ENCODE assay signal across 3 cellular contexts in the genomic region with DNA sequence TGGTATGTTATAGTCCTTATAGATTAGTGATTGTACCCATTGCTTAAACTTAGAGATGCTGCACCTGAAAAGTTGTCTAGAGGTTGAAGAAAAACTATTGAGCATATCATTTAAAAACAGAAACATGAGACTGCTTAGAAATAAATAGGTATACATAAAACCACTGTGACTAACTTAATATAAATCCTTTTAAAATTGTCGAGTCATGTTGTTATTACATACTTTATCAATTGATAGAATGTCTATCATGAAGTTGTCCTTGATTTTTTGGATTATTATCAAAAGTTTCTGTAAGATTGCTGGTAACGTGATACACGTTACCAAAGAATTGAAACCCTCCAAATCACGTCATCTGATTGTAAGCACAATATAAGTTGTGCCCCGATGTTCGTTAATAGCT.
TF ChIP-seq lines count a peak whose summit lies in the region.

No MANE protein-coding gene starts in this region.

TF ChIP-seq in A549, 52 proteins besides CTCF, POLR2A, EP300 and RAD21:
- peak; percentile 76 for TF ChIP-seq MAFK (IDR thresholded peaks at IDR 0.05; ENCODE audit: partially characterized antibody)
- TF ChIP-seq NFE2L2 (conservative IDR thresholded peaks at IDR 0.05; ENCODE audit: low read length): peak; percentile 43; the same call in 1 of the 2 replicates
- TF ChIP-seq MAZ (IDR thresholded peaks at IDR 0.05; ENCODE audit: borderline replicate concordance, low read depth, low read length): no peak

TF ChIP-seq in HCT116, 20 proteins besides CTCF, POLR2A, EP300 and RAD21:
- TF ChIP-seq SP1 (IDR thresholded peaks at IDR 0.05; ENCODE audit: low read depth) (no peak), ELF1 (IDR thresholded peaks at IDR 0.05; ENCODE audit: borderline replicate concordance, low read depth) (no peak), CEBPB (IDR thresholded peaks at IDR 0.05; ENCODE audit: low read depth) (no peak), ZFX (IDR thresholded peaks at IDR 0.05) (no peak), ZNF274 (IDR thresholded peaks at IDR 0.05; ENCODE audit: low read depth, low read length) (no peak), SRF (IDR thresholded peaks at IDR 0.05; ENCODE audit: low read depth) (no peak), YY1 (IDR thresholded peaks at IDR 0.05; ENCODE audit: extremely low read depth, insufficient replicate concordance, low read depth, low read length) (no peak), TCF7L2 (IDR thresholded peaks at IDR 0.05; ENCODE audit: borderline replicate concordance, extremely low read depth, insufficient read depth, insufficient read length) (no peak), EZH2phosphoT487 (IDR thresholded peaks at IDR 0.05; ENCODE audit: borderline replicate concordance) (no peak)
- TF ChIP-seq, protein P1, sequence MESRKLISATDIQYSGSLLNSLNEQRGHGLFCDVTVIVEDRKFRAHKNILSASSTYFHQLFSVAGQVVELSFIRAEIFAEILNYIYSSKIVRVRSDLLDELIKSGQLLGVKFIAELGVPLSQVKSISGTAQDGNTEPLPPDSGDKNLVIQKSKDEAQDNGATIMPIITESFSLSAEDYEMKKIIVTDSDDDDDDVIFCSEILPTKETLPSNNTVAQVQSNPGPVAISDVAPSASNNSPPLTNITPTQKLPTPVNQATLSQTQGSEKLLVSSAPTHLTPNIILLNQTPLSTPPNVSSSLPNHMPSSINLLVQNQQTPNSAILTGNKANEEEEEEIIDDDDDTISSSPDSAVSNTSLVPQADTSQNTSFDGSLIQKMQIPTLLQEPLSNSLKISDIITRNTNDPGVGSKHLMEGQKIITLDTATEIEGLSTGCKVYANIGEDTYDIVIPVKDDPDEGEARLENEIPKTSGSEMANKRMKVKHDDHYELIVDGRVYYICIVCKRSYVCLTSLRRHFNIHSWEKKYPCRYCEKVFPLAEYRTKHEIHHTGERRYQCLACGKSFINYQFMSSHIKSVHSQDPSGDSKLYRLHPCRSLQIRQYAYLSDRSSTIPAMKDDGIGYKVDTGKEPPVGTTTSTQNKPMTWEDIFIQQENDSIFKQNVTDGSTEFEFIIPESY (IDR thresholded peaks at IDR 0.05; ENCODE audit: extremely low read depth, insufficient replicate concordance, low read length): no peak
- TF ChIP-seq, protein P2, sequence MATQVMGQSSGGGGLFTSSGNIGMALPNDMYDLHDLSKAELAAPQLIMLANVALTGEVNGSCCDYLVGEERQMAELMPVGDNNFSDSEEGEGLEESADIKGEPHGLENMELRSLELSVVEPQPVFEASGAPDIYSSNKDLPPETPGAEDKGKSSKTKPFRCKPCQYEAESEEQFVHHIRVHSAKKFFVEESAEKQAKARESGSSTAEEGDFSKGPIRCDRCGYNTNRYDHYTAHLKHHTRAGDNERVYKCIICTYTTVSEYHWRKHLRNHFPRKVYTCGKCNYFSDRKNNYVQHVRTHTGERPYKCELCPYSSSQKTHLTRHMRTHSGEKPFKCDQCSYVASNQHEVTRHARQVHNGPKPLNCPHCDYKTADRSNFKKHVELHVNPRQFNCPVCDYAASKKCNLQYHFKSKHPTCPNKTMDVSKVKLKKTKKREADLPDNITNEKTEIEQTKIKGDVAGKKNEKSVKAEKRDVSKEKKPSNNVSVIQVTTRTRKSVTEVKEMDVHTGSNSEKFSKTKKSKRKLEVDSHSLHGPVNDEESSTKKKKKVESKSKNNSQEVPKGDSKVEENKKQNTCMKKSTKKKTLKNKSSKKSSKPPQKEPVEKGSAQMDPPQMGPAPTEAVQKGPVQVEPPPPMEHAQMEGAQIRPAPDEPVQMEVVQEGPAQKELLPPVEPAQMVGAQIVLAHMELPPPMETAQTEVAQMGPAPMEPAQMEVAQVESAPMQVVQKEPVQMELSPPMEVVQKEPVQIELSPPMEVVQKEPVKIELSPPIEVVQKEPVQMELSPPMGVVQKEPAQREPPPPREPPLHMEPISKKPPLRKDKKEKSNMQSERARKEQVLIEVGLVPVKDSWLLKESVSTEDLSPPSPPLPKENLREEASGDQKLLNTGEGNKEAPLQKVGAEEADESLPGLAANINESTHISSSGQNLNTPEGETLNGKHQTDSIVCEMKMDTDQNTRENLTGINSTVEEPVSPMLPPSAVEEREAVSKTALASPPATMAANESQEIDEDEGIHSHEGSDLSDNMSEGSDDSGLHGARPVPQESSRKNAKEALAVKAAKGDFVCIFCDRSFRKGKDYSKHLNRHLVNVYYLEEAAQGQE (IDR thresholded peaks at IDR 0.05; ENCODE audit: low read depth): no peak

TF ChIP-seq in K562, 482 proteins besides CTCF, POLR2A, EP300 and RAD21:
- no peak for TF ChIP-seq TCFL5 (CRISPR knock-in tag; conservative IDR thresholded peaks at IDR 0.05)
- TF ChIP-seq MED1 (CRISPR knock-in tag; IDR thresholded peaks at IDR 0.05; ENCODE audit: borderline replicate concordance): no peak
- no peak for TF ChIP-seq GATA2 (CRISPR knock-in tag; IDR thresholded peaks at IDR 0.05)
- peak; percentile 56; the same call in 1 of the 2 replicates for TF ChIP-seq ZNF316 (IDR thresholded peaks at IDR 0.05)
- TF ChIP-seq C11orf30 (IDR thresholded peaks at IDR 0.05; ENCODE audit: low read depth): peak; percentile 13; the same call in 1 of the 2 replicates
